Comparison of ENCODE assay signal across 30 cellular contexts in the genomic region with DNA sequence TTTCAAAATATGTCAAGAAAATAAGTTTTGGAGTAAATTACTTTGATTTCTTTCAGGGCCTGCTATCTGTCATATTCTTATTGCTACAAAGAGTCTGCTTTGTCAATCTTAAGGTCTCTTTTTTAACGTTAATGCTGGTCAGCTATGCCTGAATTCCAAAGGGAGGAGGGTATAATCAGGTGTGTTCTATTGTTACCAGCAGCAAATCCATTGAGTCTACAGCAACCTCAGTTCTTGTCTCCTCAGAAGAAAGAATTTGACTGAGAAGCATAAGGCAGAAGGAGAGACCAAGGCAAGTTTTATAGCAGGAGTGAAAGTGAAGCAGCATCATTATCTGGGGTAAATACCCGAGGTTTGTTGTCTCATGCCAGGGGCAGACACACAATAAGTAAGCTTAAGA. TPM values are rescaled to one million over a fixed set of nuclear protein-coding genes. Genes with fewer than 3 reads are reported as not detected.
"Had no signal": no experiment of that assay in that cellular context is flagged by ENCODE, and none has a peak within 500 bp of the region (broad histone marks: within the 10 kb centered on the region; RNA-seq: fewer than 3 reads in every experiment).

No MANE protein-coding gene starts in this region.

- H3K27ac Mint-ChIP-seq: activated CD4-positive, alpha-beta memory T cell treated with anti-CD3 and anti-CD28 coated beads for 36 hours; activated CD4-positive, alpha-beta T cell treated with anti-CD3 and anti-CD28 coated beads, Interleukin-2, amount 10 ng/mL, durations not matched to agents 7 days and 5 days; activated naive CD4-positive, alpha-beta T cell treated with anti-CD3 and anti-CD28 coated beads for 36 hours; activated naive CD8-positive, alpha-beta T cell; activated T-helper 17 cell treated with anti-CD3 and anti-CD28 coated beads, Interleukin-2, amount 50 U/mL, for 72 hours; T-cell had no signal

- H3K27me3 Mint-ChIP-seq: activated CD4-positive, alpha-beta T cell treated with anti-CD3 and anti-CD28 coated beads, Interleukin-2, amount 10 ng/mL, durations not matched to agents 7 days and 5 days; activated naive CD8-positive, alpha-beta T cell; T-cell had no signal

- H3K36me3 Mint-ChIP-seq: activated CD4-positive, alpha-beta memory T cell treated with anti-CD3 and anti-CD28 coated beads for 36 hours; activated naive CD8-positive, alpha-beta T cell; T-cell had no signal

- H3K4me3 ChIP-seq: MG63, SK-N-MC had no signal

- ATAC-seq: activated T-helper 17 cell treated with anti-CD3 and anti-CD28 coated beads, Interleukin-2, amount 50 U/mL, for 72 hours; Panc1; Right ventricle myocardium inferior; T-cell had no signal

- H3K4me1 Mint-ChIP-seq: activated CD4-positive, alpha-beta T cell treated with anti-CD3 and anti-CD28 coated beads, Interleukin-2, amount 10 ng/mL, durations not matched to agents 7 days and 5 days; activated T-helper 17 cell treated with anti-CD3 and anti-CD28 coated beads, Interleukin-2, amount 50 U/mL, for 72 hours; T-cell had no signal

- H3K27me3 ChIP-seq: MG63 had no signal

- H3K27ac ChIP-seq: SK-N-MC had no signal

- H3K4me3 Mint-ChIP-seq: activated CD4-positive, alpha-beta memory T cell treated with anti-CD3 and anti-CD28 coated beads for 36 hours; activated CD4-positive, alpha-beta T cell treated with anti-CD3 and anti-CD28 coated beads, Interleukin-2, amount 10 ng/mL, durations not matched to agents 7 days and 5 days; activated naive CD4-positive, alpha-beta T cell treated with anti-CD3 and anti-CD28 coated beads for 36 hours; activated naive CD8-positive, alpha-beta T cell; activated T-helper 17 cell treated with anti-CD3 and anti-CD28 coated beads, Interleukin-2, amount 50 U/mL, for 72 hours; T-cell had no signal

- DNase-seq: activated CD4-positive, alpha-beta memory T cell treated with anti-CD3 and anti-CD28 coated beads for 36 hours; activated CD4-positive, alpha-beta T cell treated with anti-CD3 and anti-CD28 coated beads, Interleukin-2, amount 10 ng/mL, durations not matched to agents 7 days and 5 days; activated CD4-positive, CD25-positive, alpha-beta regulatory T cell; activated CD8-positive, alpha-beta memory T cell treated with anti-CD3 and anti-CD28 coated beads for 24 hours; activated gamma-delta T cell; activated naive CD4-positive, alpha-beta T cell treated with anti-CD3 and anti-CD28 coated beads for 36 hours; activated T-cell treated with anti-CD3 and anti-CD28 coated beads for 4 hours; activated T-cell treated with anti-CD3 and anti-CD28 coated beads, Interleukin-2, amount 50 U/mL, for 48 hours; amygdala; MG63; MV-4-11; NCI-H1092 treated with DMSO at 0.1 percent for 48 hours; NCI-H1417 treated with DMSO at 0.1 percent for 48 hours; NCI-H1694 treated with DMSO at 0.1 percent for 48 hours; NCI-H2029 treated with DMSO at 0.1 percent for 48 hours; NCI-H345; NCI-H510A; NCI-H526 treated with DMSO at 0.1 percent for 48 hours; NCI-H82; OCI-M1; RPMI8226; T-cell; T-helper 2 cell; T1000 had no signal

- H3K9me3 ChIP-seq: MG63 had no signal

- H3K36me3 ChIP-seq: MG63 had no signal

- H3K9me3 Mint-ChIP-seq: activated CD4-positive, alpha-beta memory T cell treated with anti-CD3 and anti-CD28 coated beads for 36 hours; activated CD4-positive, alpha-beta T cell treated with anti-CD3 and anti-CD28 coated beads, Interleukin-2, amount 10 ng/mL, durations not matched to agents 7 days and 5 days; activated naive CD4-positive, alpha-beta T cell treated with anti-CD3 and anti-CD28 coated beads for 36 hours; activated T-helper 17 cell treated with anti-CD3 and anti-CD28 coated beads, Interleukin-2, amount 50 U/mL, for 72 hours; T-cell had no signal

RNA-seq across cellular contexts. Expression of a gene that starts 23.7 kb away (rescaled TPM):
- total RNA-seq: activated CD4-positive, alpha-beta memory T cell treated with anti-CD3 and anti-CD28 coated beads for 36 hours; activated CD4-positive, alpha-beta T cell treated with anti-CD3 and anti-CD28 coated beads, Interleukin-2, amount 10 ng/mL, durations not matched to agents 7 days and 5 days; activated naive CD4-positive, alpha-beta T cell treated with anti-CD3 and anti-CD28 coated beads for 36 hours; astrocyte; Right ventricle myocardium inferior; T-cell had no signal
